Comparison of ENCODE assay signal across 1 cellular context in genomic region chr9:94941211-94941875, GRCh38.
TF ChIP-seq lines count a peak whose summit lies in the region.

No MANE protein-coding gene starts in this region.

TF ChIP-seq in HepG2, 621 proteins besides CTCF, POLR2A, EP300 and RAD21 (continued from another document and continues in another):
- TF ChIP-seq ZBTB40 (IDR thresholded peaks at IDR 0.05) (no peak), ZBTB40 (CRISPR knock-in tag; IDR thresholded peaks at IDR 0.05) (peak; percentile 29; the same call in 1 of the 2 replicates), ZNF567 (CRISPR knock-in tag; IDR thresholded peaks at IDR 0.05; ENCODE audit: borderline replicate concordance) (no peak), HIVEP1 (CRISPR knock-in tag; IDR thresholded peaks at IDR 0.05) (no peak), NCOA2 (CRISPR knock-in tag; IDR thresholded peaks at IDR 0.05) (peak; percentile 84), TAF15 (IDR thresholded peaks at IDR 0.05; ENCODE audit: low read depth, low read length, poor library complexity, severe bottlenecking) (no peak), ARNTL (CRISPR knock-in tag; IDR thresholded peaks at IDR 0.05) (no peak), KLF16 (CRISPR knock-in tag; IDR thresholded peaks at IDR 0.05) (no peak; a peak in 1 of 4 replicates), TEAD2 (CRISPR knock-in tag; IDR thresholded peaks at IDR 0.05) (no peak), KMT2A (CRISPR knock-in tag; IDR thresholded peaks at IDR 0.05) (no peak), PAXIP1 (CRISPR knock-in tag; conservative IDR thresholded peaks at IDR 0.05) (peak; percentile 98), HOXD1 (CRISPR knock-in tag; IDR thresholded peaks at IDR 0.05) (no peak), ZNF530 (CRISPR knock-in tag; IDR thresholded peaks at IDR 0.05; ENCODE audit: low read depth) (no peak), EEA1 (CRISPR knock-in tag; IDR thresholded peaks at IDR 0.05; ENCODE audit: borderline replicate concordance) (no peak), ZSCAN5A (CRISPR knock-in tag; IDR thresholded peaks at IDR 0.05; ENCODE audit: borderline replicate concordance) (no peak), ZNF460 (CRISPR knock-in tag; IDR thresholded peaks at IDR 0.05; ENCODE audit: borderline replicate concordance) (no peak), CREBL2 (CRISPR knock-in tag; IDR thresholded peaks at IDR 0.05; ENCODE audit: borderline replicate concordance) (no peak), HCFC1 (IDR thresholded peaks at IDR 0.05; ENCODE audit: low read depth, low read length) (no peak), RBM39 (IDR thresholded peaks at IDR 0.05; ENCODE audit: low read depth, low read length, poor library complexity, severe bottlenecking) (no peak), JARID2 (CRISPR knock-in tag; IDR thresholded peaks at IDR 0.05; ENCODE audit: insufficient replicate concordance) (no peak), SUZ12 (IDR thresholded peaks at IDR 0.05; ENCODE audit: low read depth, low read length) (no peak), ZNF674 (CRISPR knock-in tag; IDR thresholded peaks at IDR 0.05; ENCODE audit: low read depth) (no peak), PCBP1 (IDR thresholded peaks at IDR 0.05; ENCODE audit: borderline replicate concordance, low read depth, low read length) (no peak), ETV5 (CRISPR knock-in tag; IDR thresholded peaks at IDR 0.05; ENCODE audit: borderline replicate concordance) (peak; percentile 97), NR2C2 (CRISPR knock-in tag; IDR thresholded peaks at IDR 0.05; ENCODE audit: borderline replicate concordance) (peak; percentile 73; the same call in 1 of the 2 replicates), WIZ (CRISPR knock-in tag; IDR thresholded peaks at IDR 0.05) (no peak), RFXANK (CRISPR knock-in tag; IDR thresholded peaks at IDR 0.05) (no peak), ZNF33B (CRISPR knock-in tag; IDR thresholded peaks at IDR 0.05) (no peak), ERF (CRISPR knock-in tag; IDR thresholded peaks at IDR 0.05) (peak; percentile 80), DMTF1 (CRISPR knock-in tag; IDR thresholded peaks at IDR 0.05) (no peak), PLRG1 (conservative IDR thresholded peaks at IDR 0.05) (no peak), ZHX1 (CRISPR knock-in tag; IDR thresholded peaks at IDR 0.05; ENCODE audit: low read depth) (no peak), HIC2 (CRISPR knock-in tag; IDR thresholded peaks at IDR 0.05; ENCODE audit: low read depth) (peak; percentile 67; the same call in 1 of the 2 replicates), ZNF501 (CRISPR knock-in tag; IDR thresholded peaks at IDR 0.05) (no peak; the same call in 1 of the 2 replicates), DRAP1 (CRISPR knock-in tag; IDR thresholded peaks at IDR 0.05) (peak; percentile 40; the same call in 1 of the 2 replicates), HMGXB4 (CRISPR knock-in tag; IDR thresholded peaks at IDR 0.05; ENCODE audit: borderline replicate concordance in 1 of 2, low read depth in 1 of 2) (no peak)
